22 cellular contexts compared by ENCODE assay signal in genomic region chrX:34903316-34903715, GRCh38. TPM values are rescaled to one million over a fixed set of nuclear protein-coding genes. Genes with fewer than 3 reads are reported as not detected.
DNase-seq lines count a peak whose midpoint lies in the region; ATAC-seq and TF ChIP-seq lines count a peak whose summit lies in the region.
"Had no signal": no experiment of that assay in that cellular context is flagged by ENCODE, and none has a peak within 500 bp of the region (broad histone marks: within the 10 kb centered on the region; RNA-seq: fewer than 3 reads in every experiment).

No MANE protein-coding gene starts in this region.

- no peaks in the 10 kb centered on the region for H3K27me3 Mint-ChIP-seq in HFFc6 (ENCODE audit: insufficient read depth)
- H3K27me3 Mint-ChIP-seq in T-helper 2 cell treated with Interferon-gamma antibody and Interleukin-4, amounts not matched to agents 5 μg/mL and 100 μg/mL, for 36 hours (ENCODE audit: low read depth), result no peaks in the 10 kb centered on the region
- H3K27me3 Mint-ChIP-seq: IgD-negative memory B cell had no signal

- no peaks in the 10 kb centered on the region for H3K9me3 Mint-ChIP-seq in HFFc6
- H3K9me3 Mint-ChIP-seq in T-helper 2 cell treated with Interferon-gamma antibody and Interleukin-4, amounts not matched to agents 5 μg/mL and 100 μg/mL, for 36 hours, result no peaks in the 10 kb centered on the region

- H3K4me3 Mint-ChIP-seq in HFFc6, result peak overlapping the region; percentile 43; the same call in 1 of the 2 replicates
- H3K4me3 Mint-ChIP-seq in T-helper 2 cell treated with Interferon-gamma antibody and Interleukin-4, amounts not matched to agents 5 μg/mL and 100 μg/mL, for 36 hours, result no peak overlapping the region
- H3K4me3 Mint-ChIP-seq: IgD-negative memory B cell had no signal

- POLR2A ChIA-PET in A673 (lab: Charles Lee; ENCODE audit: low non-redundant PET), result no interaction called here

- H3K27ac ChIP-seq in A673 (ENCODE audit: low read depth, low read length, poor library complexity, severe bottlenecking) (no peak overlapping the region), osteoblast (ENCODE audit: low read depth, low read length) (peak overlapping the region; percentile 51), dorsolateral prefrontal cortex (no peak overlapping the region)

- ATAC-seq in esophagus mucosa, result no peak
- no peak for ATAC-seq in HG02973 (IDR thresholded peaks at IDR 0.05; ENCODE audit: unreplicated experiment)

- H3K27ac Mint-ChIP-seq in HFFc6, result peak overlapping the region; percentile 40
- H3K27ac Mint-ChIP-seq in T-helper 2 cell treated with Interferon-gamma antibody and Interleukin-4, amounts not matched to agents 5 μg/mL and 100 μg/mL, for 36 hours, result no peak overlapping the region
- H3K27ac Mint-ChIP-seq: IgD-negative memory B cell had no signal

- no peak overlapping the region for H3K4me3 ChIP-seq in A673 (ENCODE audit: low read depth, low read length, poor library complexity, severe bottlenecking)
- H3K4me3 ChIP-seq in astrocyte of the spinal cord (ENCODE audit: low read depth, low read length), result no peak overlapping the region
- no peak overlapping the region for H3K4me3 ChIP-seq in osteoblast (ENCODE audit: insufficient read depth, low read length)
- no peak overlapping the region for H3K4me3 ChIP-seq in dorsolateral prefrontal cortex

- H2AFZ ChIP-seq in osteoblast (ENCODE audit: low read length), result no peak overlapping the region

- intact Hi-C loops in A673 (cut with micrococcal nuclease; ENCODE audit: unreplicated experiment) (no loop called here), dorsolateral prefrontal cortex (cut with DNase I) (no loop called here)

- H3K9me3 ChIP-seq in A673 (ENCODE audit: low read depth, low read length, poor library complexity, severe bottlenecking) (peaks cover 3% of the 10 kb centered on the region), osteoblast (ENCODE audit: low read depth, low read length) (no peaks in the 10 kb centered on the region)

- no TSS peak for BruUV-seq in A673 (replicated peaks; lab: Mats Ljungman, UMichigan)

- CTCF ChIA-PET in A673 (lab: Charles Lee), result no interaction called here

- H3K4me1 ChIP-seq in A673 (ENCODE audit: insufficient read depth, low read length, poor library complexity, severe bottlenecking) (no peaks in the 10 kb centered on the region), osteoblast (ENCODE audit: insufficient read depth, low read length) (peaks cover 28% of the 10 kb centered on the region)

- H3K79me2 ChIP-seq in osteoblast (ENCODE audit: insufficient read depth, low read length), result no peaks in the 10 kb centered on the region

- no peak for TF ChIP-seq CTCF in A673 (conservative IDR thresholded peaks at IDR 0.05; ENCODE audit: low read depth, low read length)
- no peak for TF ChIP-seq CTCF in HFFc6 (IDR thresholded peaks at IDR 0.05)
- no peak for TF ChIP-seq CTCF in astrocyte of the spinal cord (IDR thresholded peaks at IDR 0.05; ENCODE audit: low read depth, low read length)
- no peak for TF ChIP-seq CTCF in osteoblast (IDR thresholded peaks at IDR 0.05; ENCODE audit: extremely low read depth, low read depth, low read length)
- no peak for TF ChIP-seq CTCF in dorsolateral prefrontal cortex (IDR thresholded peaks at IDR 0.05 in 54 of 56, conservative IDR thresholded peaks at IDR 0.05 in 2 of 56; ENCODE audit: low read depth in 1 of 56, partially characterized antibody in 56 of 56)

- H3K36me3 Mint-ChIP-seq in HFFc6 (ENCODE audit: low read depth), result peaks cover 8% of the 10 kb centered on the region; the same call in 1 of the 2 replicates
- no peaks in the 10 kb centered on the region for H3K36me3 Mint-ChIP-seq in T-helper 2 cell treated with Interferon-gamma antibody and Interleukin-4, amounts not matched to agents 5 μg/mL and 100 μg/mL, for 36 hours (ENCODE audit: low read depth)
- H3K36me3 Mint-ChIP-seq: IgD-negative memory B cell had no signal

- peak overlapping the region; percentile 62 for H3K4me2 ChIP-seq in osteoblast (ENCODE audit: insufficient read depth, low read length)

- in situ Hi-C loops in astrocyte of the spinal cord (cut with HindIII; ENCODE audit: low sequenced_read_pairs), result no loop called here

- peaks cover 45% of the 10 kb centered on the region for H3K4me1 Mint-ChIP-seq in HFFc6 (ENCODE audit: low read depth)
- H3K4me1 Mint-ChIP-seq in T-helper 2 cell treated with Interferon-gamma antibody and Interleukin-4, amounts not matched to agents 5 μg/mL and 100 μg/mL, for 36 hours (ENCODE audit: low read depth), result no peaks in the 10 kb centered on the region
- H3K4me1 Mint-ChIP-seq: IgD-negative memory B cell had no signal

- no peaks in the 10 kb centered on the region for H4K20me1 ChIP-seq in osteoblast (ENCODE audit: insufficient read depth, low read length)

- H3K36me3 ChIP-seq in A673 (ENCODE audit: insufficient read depth, low read length, poor library complexity, severe bottlenecking) (no peaks in the 10 kb centered on the region), osteoblast (ENCODE audit: insufficient read depth, low read length) (no peaks in the 10 kb centered on the region)

- H3K27me3 ChIP-seq in A673 (replicated peaks; ENCODE audit: insufficient read depth, low read depth, low read length, poor library complexity) (no peaks in the 10 kb centered on the region), osteoblast (ENCODE audit: insufficient read depth, low read length) (no peaks in the 10 kb centered on the region), dorsolateral prefrontal cortex (peaks cover 0 to 38% (median 0%) of the 10 kb centered on the region in 45 donors)

- peak; percentile 54 for DNase-seq in A673 (ENCODE audit: low spot score)
- DNase-seq in HFFc6, result peak; percentile 39
- DNase-seq in astrocyte of the spinal cord (ENCODE audit: low read depth, low spot score), result peak; percentile 54
- DNase-seq in osteoblast (ENCODE audit: insufficient read length, low spot score, missing footprints), result no peak
- DNase-seq in T-helper 2 cell treated with Interferon-gamma antibody and Interleukin-4, amounts not matched to agents 5 μg/mL and 100 μg/mL, for 36 hours (ENCODE audit: low spot score), result no peak
- DNase-seq in dorsolateral prefrontal cortex, result no peak
- DNase-seq: C1 segment of cervical spinal cord, DND-41, Kasumi-1, MV-4-11, NCI-H1417, NCI-H2029, NCI-H2171, NCI-H446 treated with DMSO at 0.1 percent for 48 hours, OCI-M1, RPMI8226, SIG-M5 had no signal

RNA-seq across cellular contexts. Expression of gene FAM47B, which starts 39.3 kb away (rescaled TPM):
- total RNA-seq in A673 (2021), result not detected in 2 replicates
- total RNA-seq in HFFc6 (2021; fragmentation: NEBNext Ultra II Directional; extraction: Animal tissue kit (Norgen Biotek cat#: 25700)), result not detected
- total RNA-seq in osteoblast, result not detected in 2 replicates
- not detected for total RNA-seq in esophagus mucosa
- under 1 TPM in 5 of 120 experiments, not detected in 115; 0.29 to 0.34 (median 0.30) TPM for total RNA-seq in dorsolateral prefrontal cortex
- total RNA-seq: H4, HT1080 had no signal

Comparison
In these comparisons a context has a peak if more than half of its experiments do, and no peak if none do; other contexts are left out.
1. DNase-seq: peak in A673 (single experiment), HFFc6 (single experiment) and astrocyte of the spinal cord (single experiment); none in osteoblast (single experiment), T-helper 2 cell treated with Interferon-gamma antibody and Interleukin-4, amounts not matched to agents 5 μg/mL and 100 μg/mL, for 36 hours (single experiment) and dorsolateral prefrontal cortex (0 of 10).